Comparison of ENCODE assay signal across 18 cellular contexts in the genomic region with DNA sequence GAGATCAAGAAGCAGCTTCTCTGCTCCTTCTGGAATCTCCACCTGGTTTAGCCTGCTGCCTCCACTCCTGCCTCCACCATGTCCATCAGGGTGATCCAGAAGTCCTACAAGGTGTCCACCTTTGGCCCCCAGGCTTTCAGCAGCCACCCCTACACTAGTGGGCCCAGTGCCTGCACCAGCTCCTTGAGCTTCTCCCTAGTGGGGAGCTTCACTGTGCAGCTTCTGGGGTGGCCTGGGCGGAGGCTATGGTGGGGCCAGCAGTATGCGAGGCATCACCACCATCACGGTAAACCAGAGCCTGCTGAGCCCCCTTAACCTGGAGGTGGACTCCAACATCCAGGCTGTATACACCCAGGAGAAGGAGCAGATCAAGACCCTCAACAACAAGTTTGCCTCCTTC.
"Had no signal": no experiment of that assay in that cellular context is flagged by ENCODE, and none has a peak within 500 bp of the region (broad histone marks: within the 10 kb centered on the region; RNA-seq: fewer than 3 reads in every experiment).

No MANE protein-coding gene starts in this region.

- H3K4me3 ChIP-seq: coronary artery, lung, right atrium auricular region, sigmoid colon, uterus had no signal

- H3K36me3 ChIP-seq: right atrium auricular region, sigmoid colon, uterus had no signal

- ATAC-seq: foreskin keratinocyte; left colon; left ventricle myocardium superior; naive thymus-derived CD4-positive, alpha-beta T cell had no signal

- H3K9me3 ChIP-seq: right atrium auricular region, sigmoid colon, uterus had no signal

- H3K27ac ChIP-seq: coronary artery, foreskin keratinocyte, right atrium auricular region, uterus had no signal

- H3K27me3 ChIP-seq: foreskin keratinocyte, right atrium auricular region, sigmoid colon, uterus had no signal

- DNase-seq: effector CD4-positive, alpha-beta T cell; endodermal cell; erythroblast; foreskin keratinocyte; left colon; left ventricle myocardium superior; mesendoderm; naive thymus-derived CD4-positive, alpha-beta T cell; nephron progenitor cell; posterior cingulate gyrus; sigmoid colon; small intestine; stimulated activated CD4-positive, alpha-beta T cell treated with anti-CD3 and anti-CD28 coated beads, Interleukin-2, amount 100 ng/mL, for 48 hours; stimulated activated naive CD4-positive, alpha-beta T cell treated with Interleukin-2 at 50 U/mL for 16 hours; uterus had no signal
